17 cellular contexts compared by ENCODE assay signal in genomic region chr17:48173191-48173590, GRCh38.
DNase-seq lines count a peak whose midpoint lies in the region; ATAC-seq lines count a peak whose summit lies in the region.
"Had no signal": no experiment of that assay in that cellular context is flagged by ENCODE, and none has a peak within 500 bp of the region (broad histone marks: within the 10 kb centered on the region; RNA-seq: fewer than 3 reads in every experiment).

No MANE protein-coding gene starts in this region.

- POLR2A ChIA-PET in CD8-positive, alpha-beta memory T cell (lab: Charles Lee): no interaction called here

- no peaks in the 10 kb centered on the region for H3K27me3 Mint-ChIP-seq in activated naive CD4-positive, alpha-beta T cell treated with anti-CD3 and anti-CD28 coated beads, Interleukin-2, amount 50 U/mL, for 24 hours
- H3K27me3 Mint-ChIP-seq in activated naive CD4-positive, alpha-beta T cell treated with anti-CD3 and anti-CD28 coated beads for 36 hours (ENCODE audit: low read depth): no peaks in the 10 kb centered on the region
- no peaks in the 10 kb centered on the region for H3K27me3 Mint-ChIP-seq in CD8-positive, alpha-beta memory T cell
- H3K27me3 Mint-ChIP-seq in natural killer cell treated with Interleukin-12 subunit alpha and Interleukin-12 subunit beta and Interleukin-15 and Interleukin-18, amount 100 ng/mL, for 72 hours: no peaks in the 10 kb centered on the region
- no peaks in the 10 kb centered on the region for H3K27me3 Mint-ChIP-seq in T-helper 17 cell

- peak overlapping the region; percentile 63 for H3K27ac Mint-ChIP-seq in activated naive CD4-positive, alpha-beta T cell treated with anti-CD3 and anti-CD28 coated beads, Interleukin-2, amount 50 U/mL, for 24 hours
- H3K27ac Mint-ChIP-seq in activated naive CD4-positive, alpha-beta T cell treated with anti-CD3 and anti-CD28 coated beads for 36 hours: no peak overlapping the region
- peak overlapping the region in 6 of 8 donors; percentile 4 to 74 (median 52) for H3K27ac Mint-ChIP-seq in CD8-positive, alpha-beta memory T cell
- H3K27ac Mint-ChIP-seq in natural killer cell treated with Interleukin-12 subunit alpha and Interleukin-12 subunit beta and Interleukin-15 and Interleukin-18, amount 100 ng/mL, for 72 hours: peak overlapping the region; percentile 42 to 43
- H3K27ac Mint-ChIP-seq in T-helper 17 cell: no peak overlapping the region
- H3K27ac Mint-ChIP-seq: CD14-positive monocyte had no signal

- H3K36me3 ChIP-seq in CD8-positive, alpha-beta memory T cell (ENCODE audit: insufficient read depth, low read length): peaks cover 28% of the 10 kb centered on the region
- H3K36me3 ChIP-seq: SJCRH30 had no signal

- no peaks in the 10 kb centered on the region for H3K9me3 Mint-ChIP-seq in activated naive CD4-positive, alpha-beta T cell treated with anti-CD3 and anti-CD28 coated beads, Interleukin-2, amount 50 U/mL, for 24 hours
- H3K9me3 Mint-ChIP-seq in activated naive CD4-positive, alpha-beta T cell treated with anti-CD3 and anti-CD28 coated beads for 36 hours: no peaks in the 10 kb centered on the region
- H3K9me3 Mint-ChIP-seq in CD8-positive, alpha-beta memory T cell: no peaks in the 10 kb centered on the region
- H3K9me3 Mint-ChIP-seq in natural killer cell treated with Interleukin-12 subunit alpha and Interleukin-12 subunit beta and Interleukin-15 and Interleukin-18, amount 100 ng/mL, for 72 hours: no peaks in the 10 kb centered on the region
- H3K9me3 Mint-ChIP-seq: CD14-positive monocyte had no signal

- no peaks in the 10 kb centered on the region for H3K27me3 ChIP-seq in CD8-positive, alpha-beta memory T cell (ENCODE audit: insufficient read depth, low read length, poor library complexity, severe bottlenecking)
- H3K27me3 ChIP-seq: SJCRH30 had no signal

- intact Hi-C loops in activated naive CD4-positive, alpha-beta T cell treated with anti-CD3 and anti-CD28 coated beads for 36 hours (cut with micrococcal nuclease): no loop called here

- DNase-seq in activated naive CD4-positive, alpha-beta T cell treated with anti-CD3 and anti-CD28 coated beads for 36 hours: no peak
- no peak for DNase-seq in CD8-positive, alpha-beta memory T cell
- DNase-seq in LHCN-M2 (ENCODE audit: low read depth) (peak; percentile 37), middle frontal gyrus (ENCODE audit: extremely low spot score, low spot score) (no peak), T-helper 17 cell (no peak)
- DNase-seq in natural killer cell treated with Interleukin-12 subunit alpha and Interleukin-12 subunit beta and Interleukin-15 and Interleukin-18, amount 100 ng/mL, for 72 hours (ENCODE audit: low spot score): no peak
- DNase-seq: AML-193, GF-D8, NCI-H1105, NCI-H446, NCI-H526 treated with DMSO at 0.1 percent for 48 hours, OCI-M1, SJCRH30 had no signal

- no peak for ATAC-seq in natural killer cell treated with Interleukin-12 subunit alpha and Interleukin-12 subunit beta and Interleukin-15 and Interleukin-18, amount 100 ng/mL, for 72 hours
- ATAC-seq in HG03439 (IDR thresholded peaks at IDR 0.05; ENCODE audit: unreplicated experiment) (no peak), T-helper 17 cell (no peak)

- no peak overlapping the region for H3K4me3 Mint-ChIP-seq in activated naive CD4-positive, alpha-beta T cell treated with anti-CD3 and anti-CD28 coated beads, Interleukin-2, amount 50 U/mL, for 24 hours
- no peak overlapping the region for H3K4me3 Mint-ChIP-seq in activated naive CD4-positive, alpha-beta T cell treated with anti-CD3 and anti-CD28 coated beads for 36 hours
- H3K4me3 Mint-ChIP-seq in CD8-positive, alpha-beta memory T cell: peak overlapping the region in 1 of 7 donors; percentile 6
- no peak overlapping the region for H3K4me3 Mint-ChIP-seq in natural killer cell treated with Interleukin-12 subunit alpha and Interleukin-12 subunit beta and Interleukin-15 and Interleukin-18, amount 100 ng/mL, for 72 hours
- no peak overlapping the region for H3K4me3 Mint-ChIP-seq in T-helper 17 cell
- H3K4me3 Mint-ChIP-seq: CD14-positive monocyte had no signal

- no peak overlapping the region for H3K27ac ChIP-seq in CD8-positive, alpha-beta memory T cell (ENCODE audit: low read depth, low read length)
- H3K27ac ChIP-seq: KMS-11, SJCRH30 had no signal

- H3K36me3 Mint-ChIP-seq in activated naive CD4-positive, alpha-beta T cell treated with anti-CD3 and anti-CD28 coated beads, Interleukin-2, amount 50 U/mL, for 24 hours: peaks cover 3% of the 10 kb centered on the region
- H3K36me3 Mint-ChIP-seq in activated naive CD4-positive, alpha-beta T cell treated with anti-CD3 and anti-CD28 coated beads for 36 hours (ENCODE audit: low read depth): peaks cover 1% of the 10 kb centered on the region
- H3K36me3 Mint-ChIP-seq in CD8-positive, alpha-beta memory T cell: peaks cover 0 to 81% (median 21%) of the 10 kb centered on the region in 3 donors
- peaks cover 4% of the 10 kb centered on the region for H3K36me3 Mint-ChIP-seq in natural killer cell treated with Interleukin-12 subunit alpha and Interleukin-12 subunit beta and Interleukin-15 and Interleukin-18, amount 100 ng/mL, for 72 hours
- H3K36me3 Mint-ChIP-seq in T-helper 17 cell (ENCODE audit: low read depth): peaks cover 7% of the 10 kb centered on the region
- H3K36me3 Mint-ChIP-seq: CD14-positive monocyte had no signal

- no peak overlapping the region for H3K4me3 ChIP-seq in CD8-positive, alpha-beta memory T cell (ENCODE audit: low read length)
- H3K4me3 ChIP-seq: SJCRH30 had no signal

- peaks cover 15% of the 10 kb centered on the region for H3K4me1 ChIP-seq in CD8-positive, alpha-beta memory T cell (ENCODE audit: insufficient read depth, low read length)

- CTCF ChIA-PET in activated naive CD4-positive, alpha-beta T cell treated with anti-CD3 and anti-CD28 coated beads for 36 hours (lab: Charles Lee): interaction anchor here (0.9 to 1.6 kb wide), 4 partner anchors 9 to 146 kb away, joined by 3 to 4 read pairs (median 4); no protein-coding TSS in a partner anchor
- CTCF ChIA-PET in CD8-positive, alpha-beta memory T cell (lab: Charles Lee): interaction anchor here (0.5 to 0.6 kb wide), 2 partner anchors 12 to 630 kb away, joined by 3 read pairs; no protein-coding TSS in a partner anchor

- H3K4me1 Mint-ChIP-seq in activated naive CD4-positive, alpha-beta T cell treated with anti-CD3 and anti-CD28 coated beads, Interleukin-2, amount 50 U/mL, for 24 hours: peaks cover 36% of the 10 kb centered on the region
- peaks cover 27% of the 10 kb centered on the region for H3K4me1 Mint-ChIP-seq in activated naive CD4-positive, alpha-beta T cell treated with anti-CD3 and anti-CD28 coated beads for 36 hours (ENCODE audit: low read depth)
- peaks cover 25 to 39% (median 26%) of the 10 kb centered on the region in 3 donors for H3K4me1 Mint-ChIP-seq in CD8-positive, alpha-beta memory T cell
- H3K4me1 Mint-ChIP-seq in natural killer cell treated with Interleukin-12 subunit alpha and Interleukin-12 subunit beta and Interleukin-15 and Interleukin-18, amount 100 ng/mL, for 72 hours (ENCODE audit: low read depth in 2 of 2): peaks cover 13 to 14% of the 10 kb centered on the region in 2 donors
- H3K4me1 Mint-ChIP-seq in T-helper 17 cell: peaks cover 32% of the 10 kb centered on the region
- H3K4me1 Mint-ChIP-seq: CD14-positive monocyte had no signal

- no peaks in the 10 kb centered on the region for H3K9me3 ChIP-seq in CD8-positive, alpha-beta memory T cell (ENCODE audit: low read length)
- H3K9me3 ChIP-seq in T-helper 17 cell (ENCODE audit: control insufficient read depth, low read length, poor library complexity, severe bottlenecking): no peaks in the 10 kb centered on the region
- H3K9me3 ChIP-seq: SJCRH30 had no signal

Comparison
In these comparisons a context has a peak if more than half of its experiments do, and no peak if none do; other contexts are left out.
1. H3K27ac Mint-ChIP-seq: peak in activated naive CD4-positive, alpha-beta T cell treated with anti-CD3 and anti-CD28 coated beads, Interleukin-2, amount 50 U/mL, for 24 hours (single experiment), CD8-positive, alpha-beta memory T cell (6 of 8) and natural killer cell treated with Interleukin-12 subunit alpha and Interleukin-12 subunit beta and Interleukin-15 and Interleukin-18, amount 100 ng/mL, for 72 hours (2 of 2); none in activated naive CD4-positive, alpha-beta T cell treated with anti-CD3 and anti-CD28 coated beads for 36 hours (single experiment) and T-helper 17 cell (single experiment).